ENCODE assay signal across 1 cellular context in genomic region chr12:12719496-12719895, GRCh38.
TF ChIP-seq lines count a peak whose summit lies in the region.

No MANE protein-coding gene starts in this region.

TF ChIP-seq in IMR-90, 13 proteins besides CTCF, POLR2A, EP300 and RAD21:
- TF ChIP-seq RFX5 (IDR thresholded peaks at IDR 0.05; ENCODE audit: low read depth, low read length) (no peak), MAZ (IDR thresholded peaks at IDR 0.05; ENCODE audit: borderline replicate concordance, low read depth, low read length) (no peak), NFE2L2 (IDR thresholded peaks at IDR 0.05; ENCODE audit: low read depth, low read length) (no peak), ELK1 (IDR thresholded peaks at IDR 0.05; ENCODE audit: borderline replicate concordance, low read depth, low read length) (no peak), FOS (IDR thresholded peaks at IDR 0.05; ENCODE audit: low read depth, low read length) (no peak), CHD1 (IDR thresholded peaks at IDR 0.05; ENCODE audit: low read depth, low read length) (no peak), CEBPB (IDR thresholded peaks at IDR 0.05; ENCODE audit: low read depth, low read length) (no peak), BHLHE40 (IDR thresholded peaks at IDR 0.05; ENCODE audit: low read depth, low read length) (no peak), USF2 (IDR thresholded peaks at IDR 0.05; ENCODE audit: low read depth, low read length) (no peak), SMC3 (IDR thresholded peaks at IDR 0.05; ENCODE audit: low read depth, low read length) (no peak), MAFK (IDR thresholded peaks at IDR 0.05; ENCODE audit: low read depth, low read length) (no peak), MXI1 (IDR thresholded peaks at IDR 0.05; ENCODE audit: borderline replicate concordance, low read depth, low read length) (no peak)
